ENCODE assay signal across 2 cellular contexts in the genomic region with DNA sequence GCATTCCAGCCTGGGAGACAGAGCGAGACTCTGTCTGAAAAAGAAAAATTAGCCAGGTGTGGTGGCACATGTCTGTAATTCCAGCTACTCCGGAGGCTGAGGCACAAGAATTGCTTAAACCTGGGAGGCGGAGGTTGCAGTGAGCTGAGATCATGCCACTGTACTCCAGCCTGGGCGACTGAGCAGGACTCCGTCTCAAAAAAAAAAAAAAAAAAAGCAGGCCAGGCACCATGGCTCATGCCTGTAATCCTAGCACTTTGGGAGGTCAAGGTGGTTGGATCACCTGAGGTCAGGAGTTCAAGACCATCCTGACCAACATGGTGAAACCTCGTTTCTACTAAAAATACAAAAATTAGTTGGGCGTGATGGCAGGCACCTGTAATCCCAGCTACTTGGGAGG. TPM values are rescaled to one million over a fixed set of nuclear protein-coding genes. Genes with fewer than 3 reads are reported as not detected.
"Had no signal": no experiment of that assay in that cellular context is flagged by ENCODE, and none has a peak within 500 bp of the region (broad histone marks: within the 10 kb centered on the region; RNA-seq: fewer than 3 reads in every experiment).

No MANE protein-coding gene starts in this region.

RNA-seq across cellular contexts. Expression of a gene that starts 8.0 kb away (rescaled TPM):
- total RNA-seq: G401, GM12878 had no signal
- polyA plus RNA-seq: GM12878 had no signal
